ENCODE assay signal across 1 cellular context in the genomic region with DNA sequence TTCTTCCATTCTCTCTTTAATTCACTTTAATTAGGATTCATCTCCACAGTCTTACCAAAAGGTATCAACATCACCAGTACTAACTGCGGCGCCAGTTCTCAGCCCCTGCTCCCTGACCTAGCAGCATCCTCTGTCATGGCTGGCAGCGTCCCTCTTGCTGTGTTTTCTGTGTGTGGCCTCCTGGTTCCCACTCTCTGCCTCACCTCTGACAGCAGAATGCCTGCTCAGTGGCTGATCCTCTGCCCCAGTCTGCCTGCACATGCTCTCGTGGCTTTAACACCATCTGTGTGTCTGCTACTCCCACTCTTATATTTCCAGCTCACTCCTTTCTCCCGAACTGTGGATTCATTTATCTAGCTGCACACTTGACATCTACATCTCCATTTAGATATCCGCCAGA.
TF ChIP-seq lines count a peak whose summit lies in the region.

No MANE protein-coding gene starts in this region.

TF ChIP-seq in H1, 55 proteins besides CTCF, POLR2A, EP300 and RAD21:
- TF ChIP-seq HDAC6 (IDR thresholded peaks at IDR 0.05; ENCODE audit: low read depth, low read length), result no peak
- TF ChIP-seq TAF7 (optimal IDR thresholded peaks at IDR 0.05; ENCODE audit: borderline replicate concordance, low read depth, low read length), result no peak
- TF ChIP-seq, protein P1, sequence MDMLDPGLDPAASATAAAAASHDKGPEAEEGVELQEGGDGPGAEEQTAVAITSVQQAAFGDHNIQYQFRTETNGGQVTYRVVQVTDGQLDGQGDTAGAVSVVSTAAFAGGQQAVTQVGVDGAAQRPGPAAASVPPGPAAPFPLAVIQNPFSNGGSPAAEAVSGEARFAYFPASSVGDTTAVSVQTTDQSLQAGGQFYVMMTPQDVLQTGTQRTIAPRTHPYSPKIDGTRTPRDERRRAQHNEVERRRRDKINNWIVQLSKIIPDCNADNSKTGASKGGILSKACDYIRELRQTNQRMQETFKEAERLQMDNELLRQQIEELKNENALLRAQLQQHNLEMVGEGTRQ (IDR thresholded peaks at IDR 0.05; ENCODE audit: low read length), result no peak
- TF ChIP-seq RBBP5 (IDR thresholded peaks at IDR 0.05; ENCODE audit: borderline replicate concordance, low read depth, low read length), result no peak
- no peak for TF ChIP-seq GABPA (IDR thresholded peaks at IDR 0.05; ENCODE audit: borderline replicate concordance, insufficient read depth, low read length)
- no peak for TF ChIP-seq PHF8 (conservative IDR thresholded peaks at IDR 0.05; ENCODE audit: low read depth, low read length)
- TF ChIP-seq NANOG (IDR thresholded peaks at IDR 0.05; ENCODE audit: insufficient read depth, low read depth, low read length, poor library complexity, severe bottlenecking), result no peak
- TF ChIP-seq SAP30 (IDR thresholded peaks at IDR 0.05; ENCODE audit: insufficient read depth, insufficient replicate concordance, low read length), result no peak
- TF ChIP-seq BRCA1 (IDR thresholded peaks at IDR 0.05; ENCODE audit: low read depth, low read length), result no peak
- TF ChIP-seq JUN (IDR thresholded peaks at IDR 0.05; ENCODE audit: low read depth, low read length), result no peak
- no peak for TF ChIP-seq HDAC2 (IDR thresholded peaks at IDR 0.05; ENCODE audit: borderline replicate concordance in 1 of 2, low read depth in 2 of 2, low read length in 2 of 2)
- no peak for TF ChIP-seq SP4 (IDR thresholded peaks at IDR 0.05; ENCODE audit: low read length)
- no peak for TF ChIP-seq SIRT6 (IDR thresholded peaks at IDR 0.05; ENCODE audit: low read length)
TF ChIP-seq in H1: peak in this region for 0.
